Comparison of ENCODE assay signal across 11 cellular contexts in genomic region chr3:171480526-171480925, GRCh38. TPM values are rescaled to one million over a fixed set of nuclear protein-coding genes. Genes with fewer than 3 reads are reported as not detected.
DNase-seq lines count a peak whose midpoint lies in the region; ATAC-seq and TF ChIP-seq lines count a peak whose summit lies in the region.
"Had no signal": no experiment of that assay in that cellular context is flagged by ENCODE, and none has a peak within 500 bp of the region (broad histone marks: within the 10 kb centered on the region; RNA-seq: fewer than 3 reads in every experiment).

No MANE protein-coding gene starts in this region.

- H3K27me3 ChIP-seq in OCI-LY3 (ENCODE audit: low read depth, low read length) (no peaks in the 10 kb centered on the region), HAP-1 (ENCODE audit: low read depth) (no peaks in the 10 kb centered on the region)

- H3K36me3 ChIP-seq in OCI-LY3 (replicated peaks; ENCODE audit: low read depth, low read length): no peaks in the 10 kb centered on the region
- H3K36me3 ChIP-seq in HAP-1 (replicated peaks): no peaks in the 10 kb centered on the region

- no peaks in the 10 kb centered on the region for H4K20me1 ChIP-seq in OCI-LY3 (ENCODE audit: insufficient read depth, low read length)

- TF ChIP-seq CTCF in OCI-LY3 (IDR thresholded peaks at IDR 0.05; ENCODE audit: low read depth, low read length): no peak

- no peak overlapping the region for H3K27ac ChIP-seq in OCI-LY3 (ENCODE audit: low read length)

- peak overlapping the region; percentile 60; the same call in 1 of the 2 replicates for H2AFZ ChIP-seq in OCI-LY3 (ENCODE audit: low read depth, low read length)

- H3K79me2 ChIP-seq in OCI-LY3 (ENCODE audit: low read length): no peaks in the 10 kb centered on the region

- no peaks in the 10 kb centered on the region for H3K36me3 Mint-ChIP-seq in activated T-cell treated with anti-CD3 and anti-CD28 coated beads, Interleukin-2, amount 50 U/mL, for 72 hours (ENCODE audit: insufficient read depth in 2 of 2)
- no peaks in the 10 kb centered on the region for H3K36me3 Mint-ChIP-seq in stimulated activated naive CD8-positive, alpha-beta T cell treated with anti-CD3 and anti-CD28 coated beads, Interleukin-15, Interleukin-2, amounts not matched to agents 100 ng/mL and 50 ng/mL, for 24 hours (ENCODE audit: low read depth)

- H3K4me3 Mint-ChIP-seq in activated T-cell treated with anti-CD3 and anti-CD28 coated beads, Interleukin-2, amount 50 U/mL, for 72 hours: peak overlapping the region; percentile 1 to 25
- peak overlapping the region; percentile 14 for H3K4me3 Mint-ChIP-seq in stimulated activated naive CD8-positive, alpha-beta T cell treated with anti-CD3 and anti-CD28 coated beads, Interleukin-15, Interleukin-2, amounts not matched to agents 100 ng/mL and 50 ng/mL, for 24 hours

- peak; percentile 83 to 87 for ATAC-seq in activated T-cell treated with anti-CD3 and anti-CD28 coated beads, Interleukin-2, amount 50 U/mL, for 72 hours (replicated peaks in 1 of 2)
- peak; percentile 76 for ATAC-seq in HG02759 (IDR thresholded peaks at IDR 0.05; ENCODE audit: unreplicated experiment)

- H3K4me2 ChIP-seq in OCI-LY3 (ENCODE audit: low read length): no peak overlapping the region

- no peaks in the 10 kb centered on the region for H3K9me3 Mint-ChIP-seq in activated T-cell treated with anti-CD3 and anti-CD28 coated beads, Interleukin-2, amount 50 U/mL, for 72 hours
- no peaks in the 10 kb centered on the region for H3K9me3 Mint-ChIP-seq in stimulated activated naive CD8-positive, alpha-beta T cell treated with anti-CD3 and anti-CD28 coated beads, Interleukin-15, Interleukin-2, amounts not matched to agents 100 ng/mL and 50 ng/mL, for 24 hours

- no peak overlapping the region for H3K9ac ChIP-seq in OCI-LY3 (ENCODE audit: low read length)

- peak overlapping the region; percentile 8 for H3K27ac Mint-ChIP-seq in activated T-cell treated with anti-CD3 and anti-CD28 coated beads, Interleukin-2, amount 50 U/mL, for 72 hours
- H3K27ac Mint-ChIP-seq in stimulated activated naive CD8-positive, alpha-beta T cell treated with anti-CD3 and anti-CD28 coated beads, Interleukin-15, Interleukin-2, amounts not matched to agents 100 ng/mL and 50 ng/mL, for 24 hours: peak overlapping the region; percentile 69

- no peak for DNase-seq in activated T-cell treated with anti-CD3 and anti-CD28 coated beads, Interleukin-2, amount 50 U/mL, for 72 hours
- no peak for DNase-seq in activated T-cell treated with anti-CD3 and anti-CD28 coated beads, Interleukin-2, amount 50 U/mL, for 1 hour
- DNase-seq in GF-D8 (lab: John Stamatoyannopoulos, UW): no peak
- DNase-seq in NCI-H524 (lab: John Stamatoyannopoulos, UW): no peak
- DNase-seq in HAP-1 (ENCODE audit: low spot score in 2 of 2): no peak
- DNase-seq: activated effector memory CD4-positive, alpha-beta T cell treated with anti-CD3 and anti-CD28 coated beads, Interleukin-2, amount 50 U/mL, for 16 hours; foreskin fibroblast; stimulated activated CD4-positive, alpha-beta T cell treated with anti-CD3 and anti-CD28 coated beads, Interleukin-2, amount 100 ng/mL, for 48 hours had no signal

- H3K4me1 Mint-ChIP-seq in activated T-cell treated with anti-CD3 and anti-CD28 coated beads, Interleukin-2, amount 50 U/mL, for 72 hours (ENCODE audit: low read depth): peaks cover 17% of the 10 kb centered on the region
- peaks cover 16% of the 10 kb centered on the region for H3K4me1 Mint-ChIP-seq in stimulated activated naive CD8-positive, alpha-beta T cell treated with anti-CD3 and anti-CD28 coated beads, Interleukin-15, Interleukin-2, amounts not matched to agents 100 ng/mL and 50 ng/mL, for 24 hours (ENCODE audit: low read depth)

- no peaks in the 10 kb centered on the region for H3K27me3 Mint-ChIP-seq in activated T-cell treated with anti-CD3 and anti-CD28 coated beads, Interleukin-2, amount 50 U/mL, for 72 hours (ENCODE audit: low read depth)
- H3K27me3 Mint-ChIP-seq in stimulated activated naive CD8-positive, alpha-beta T cell treated with anti-CD3 and anti-CD28 coated beads, Interleukin-15, Interleukin-2, amounts not matched to agents 100 ng/mL and 50 ng/mL, for 24 hours: no peaks in the 10 kb centered on the region

- in situ Hi-C loops in HAP-1 (cut with MboI; ENCODE audit: low sequenced_read_pairs): no loop called here

- H3K4me1 ChIP-seq in OCI-LY3 (ENCODE audit: low read length) (peaks cover 4% of the 10 kb centered on the region; the same call in 1 of the 2 replicates), HAP-1 (0 out of 2 replicates have a peak, but pooled peaks cover 3% of the 10 kb centered on the region)

- H3K9me3 ChIP-seq in OCI-LY3 (ENCODE audit: insufficient read depth, low read length) (no peaks in the 10 kb centered on the region), HAP-1 (no peaks in the 10 kb centered on the region)

- no peak overlapping the region for H3K4me3 ChIP-seq in OCI-LY3 (ENCODE audit: low read length)
- no peak overlapping the region for H3K4me3 ChIP-seq in HAP-1

RNA-seq across cellular contexts. Expression of gene TNIK, which starts 20.3 kb away (rescaled TPM):
- 10 to 100 TPM; 32.2 to 43.2 TPM for total RNA-seq in activated T-cell treated with anti-CD3 and anti-CD28 coated beads, Interleukin-2, amount 50 U/mL, for 72 hours
